ENCODE assay signal across 30 cellular contexts in genomic region chr1:168280577-168280976, GRCh38.
"Had no signal": no experiment of that assay in that cellular context is flagged by ENCODE, and none has a peak within 500 bp of the region (broad histone marks: within the 10 kb centered on the region; RNA-seq: fewer than 3 reads in every experiment).

TSS of gene TBX19 (plus strand) at chr1:168280877. CDS start at chr1:168281091, 214 bp downstream.

- H3K27ac ChIP-seq: adrenal gland, body of pancreas, esophagus muscularis mucosa, foreskin keratinocyte, gastrocnemius medialis, heart left ventricle had no signal

- DNase-seq: activated CD4-positive, alpha-beta memory T cell treated with anti-CD3 and anti-CD28 coated beads for 36 hours; activated CD4-positive, alpha-beta T cell treated with anti-CD3 and anti-CD28 coated beads for 36 hours; activated CD4-positive, alpha-beta T cell treated with anti-CD3 and anti-CD28 coated beads, Interleukin-2, amount 10 ng/mL, durations not matched to agents 24 days and 14 days; activated CD4-positive, CD25-positive, alpha-beta regulatory T cell; activated CD4-positive, CD25-positive, alpha-beta regulatory T cell treated with anti-CD3 and anti-CD28 coated beads, Interleukin-2, amount 50 U/mL, for 72 hours; activated CD8-positive, alpha-beta memory T cell treated with anti-CD3 and anti-CD28 coated beads, Interleukin-2, amount 10 ng/mL, durations not matched to agents 7 days and 5 days; activated CD8-positive, alpha-beta memory T cell treated with anti-CD3 and anti-CD28 coated beads, Interleukin-2, amount 50 U/mL, for 4 hours; activated CD8-positive, alpha-beta T cell treated with anti-CD3 and anti-CD28 coated beads, Interleukin-2, amount 10 ng/mL, durations not matched to agents 7 days and 5 days; activated effector memory CD4-positive, alpha-beta T cell treated with anti-CD3 and anti-CD28 coated beads, Interleukin-2, amount 50 U/mL, for 16 hours; activated naive CD4-positive, alpha-beta T cell treated with anti-CD3 and anti-CD28 coated beads for 36 hours; activated naive CD8-positive, alpha-beta T cell treated with anti-CD3 and anti-CD28 coated beads for 36 hours; activated naive CD8-positive, alpha-beta T cell treated with anti-CD3 and anti-CD28 coated beads, Interleukin-2, amount 50 U/mL, for 24 hours; activated T-cell treated with anti-CD3 and anti-CD28 coated beads, Interleukin-2, amount 50 U/mL, for 1 hour; activated T-cell treated with anti-CD3 and anti-CD28 coated beads, Interleukin-2, amount 50 U/mL, for 48 hours; adrenal gland; amygdala; aorta; body of pancreas; caudate nucleus; cortex of kidney; dermis blood vessel endothelial cell; effector CD4-positive, alpha-beta T cell; effector memory CD8-positive, alpha-beta T cell; foreskin keratinocyte; gastrocnemius medialis; glutamatergic neuron; heart left ventricle; T-helper 17 cell; T1000 had no signal

- H3K4me3 ChIP-seq: adrenal gland, body of pancreas, esophagus muscularis mucosa, gastrocnemius medialis, heart left ventricle had no signal

- H3K9me3 ChIP-seq: adrenal gland had no signal

- H3K36me3 ChIP-seq: adrenal gland, esophagus muscularis mucosa, gastrocnemius medialis, heart left ventricle had no signal

- H3K27me3 ChIP-seq: adrenal gland, body of pancreas, esophagus muscularis mucosa, foreskin keratinocyte, gastrocnemius medialis, heart left ventricle had no signal

- H3K4me1 ChIP-seq: adrenal gland, gastrocnemius medialis, heart left ventricle had no signal
